ENCODE assay signal across 21 cellular contexts in the genomic region with DNA sequence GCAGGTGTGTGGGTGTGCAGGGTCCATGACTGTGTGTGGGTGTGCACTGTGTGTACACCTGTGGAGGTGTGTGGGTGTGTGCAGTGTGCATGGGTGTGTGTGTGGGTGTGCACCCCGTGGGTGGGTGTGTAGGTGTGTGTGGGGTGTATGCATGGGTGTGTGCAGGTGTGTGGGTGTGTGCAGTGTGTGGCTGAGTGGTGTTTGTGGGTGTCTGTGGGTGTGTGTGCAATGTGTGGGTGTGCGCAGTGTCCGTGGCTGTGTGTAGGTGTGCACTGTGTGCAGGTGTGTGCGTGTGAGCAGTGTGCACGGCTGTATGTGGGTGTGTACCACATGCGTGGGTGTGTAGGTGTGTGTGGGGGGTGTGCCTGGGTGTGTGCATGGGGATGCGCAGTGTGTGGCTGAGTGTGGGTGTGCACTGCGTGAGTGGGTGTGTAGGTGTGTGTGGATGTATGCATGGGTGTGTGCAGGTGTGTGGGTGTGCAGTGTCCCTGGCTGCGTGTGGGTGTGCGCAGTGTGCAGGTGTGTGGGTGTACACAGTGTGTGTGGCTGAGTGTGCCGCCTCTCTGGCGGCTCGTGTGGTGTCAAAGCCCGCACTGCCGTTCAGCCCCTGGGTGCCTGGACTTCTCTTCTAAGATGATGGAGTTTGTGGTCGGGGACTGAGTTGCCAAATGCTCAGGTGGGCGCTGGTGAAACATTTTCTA.
DNase-seq lines count a peak whose midpoint lies in the region; ATAC-seq and TF ChIP-seq lines count a peak whose summit lies in the region.
"Had no signal": no experiment of that assay in that cellular context is flagged by ENCODE, and none has a peak within 500 bp of the region (broad histone marks: within the 10 kb centered on the region; RNA-seq: fewer than 3 reads in every experiment).

No MANE protein-coding gene starts in this region.

- no peak overlapping the region for H3K4me2 ChIP-seq in DND-41 (ENCODE audit: insufficient read depth, low read length)

- ATAC-seq in DND-41 (ENCODE audit: insufficient read depth, low read depth), result 0 out of 3 replicates have a peak, but pooled peaks have one; percentile 12
- ATAC-seq in left lung, result no peak
- ATAC-seq in CD8-positive, alpha-beta T cell, result no peak
- ATAC-seq: SK-N-SH treated with all-trans-retinoic acid at 6 μM for 48 hours had no signal

- H3K27ac ChIP-seq in DND-41 (ENCODE audit: low read length) (no peak overlapping the region), left lung (no peak overlapping the region)
- no peak overlapping the region for H3K27ac ChIP-seq in CD8-positive, alpha-beta T cell (ENCODE audit: low read depth, low read length)
- H3K27ac ChIP-seq: dorsolateral prefrontal cortex, skin epidermis had no signal

- no peaks in the 10 kb centered on the region for H3K36me3 Mint-ChIP-seq in CD8-positive, alpha-beta T cell
- H3K36me3 Mint-ChIP-seq: natural killer cell had no signal

- H3K36me3 ChIP-seq in DND-41 (ENCODE audit: insufficient read depth, low read length) (peaks cover 90% of the 10 kb centered on the region), left lung (peaks cover 0 to 6% of the 10 kb centered on the region in 2 donors)
- no peaks in the 10 kb centered on the region for H3K36me3 ChIP-seq in CD8-positive, alpha-beta T cell (ENCODE audit: insufficient read depth, low read length)

- DNase-seq in DND-41 (no peak), NB4 (ENCODE audit: low read depth) (no peak), left lung (peak; percentile 9 to 55), posterior vena cava (ENCODE audit: low spot score) (peak; percentile 64), NCI-H1105 treated with DMSO at 0.1 percent for 48 hours (lab: John Stamatoyannopoulos, UW) (no peak), retina (no peak), DMS153 treated with DMSO at 0.1 percent for 48 hours (lab: John Stamatoyannopoulos, UW; ENCODE audit: unreplicated experiment) (no peak)
- DNase-seq in CD8-positive, alpha-beta T cell, result no peak
- DNase-seq: activated gamma-delta T cell treated with Interleukin-2 at 50 U/mL for 16 hours; central memory CD4-positive, alpha-beta T cell; COR-L47; H9; natural killer cell; NCI-H1105; NCI-H2107; NCI-H510A; T-helper 9 cell had no signal

- POLR2A ChIA-PET in CD8-positive, alpha-beta T cell (lab: Charles Lee), result no interaction called here

- intact Hi-C loops in left lung (cut with DNase I) (no loop called here), posterior vena cava (cut with DNase I) (no loop called here)
- intact Hi-C loops in CD8-positive, alpha-beta T cell (cut with DNase I, micrococcal nuclease), result no loop called here

- H3K4me3 ChIP-seq in DND-41 (ENCODE audit: low read depth in 1 of 2, low read length in 2 of 2), result no peak overlapping the region
- H3K4me3 ChIP-seq in NB4 (ENCODE audit: low read depth, low read length), result no peak overlapping the region
- H3K4me3 ChIP-seq in left lung, result no peak overlapping the region
- H3K4me3 ChIP-seq in CD8-positive, alpha-beta T cell (ENCODE audit: low read depth, low read length), result no peak overlapping the region
- H3K4me3 ChIP-seq: dorsolateral prefrontal cortex, skin epidermis had no signal

- H2AFZ ChIP-seq in DND-41 (ENCODE audit: low read depth, low read length), result no peak overlapping the region

- H3K4me1 Mint-ChIP-seq in CD8-positive, alpha-beta T cell (ENCODE audit: low read depth), result peaks cover 3% of the 10 kb centered on the region

- 0 out of 2 replicates have a peak, but pooled peaks cover 3% of the 10 kb centered on the region for H4K20me1 ChIP-seq in DND-41 (ENCODE audit: insufficient read depth, low read length)

- no peaks in the 10 kb centered on the region for H3K9me3 Mint-ChIP-seq in CD8-positive, alpha-beta T cell
- H3K9me3 Mint-ChIP-seq: natural killer cell had no signal

- TF ChIP-seq CTCF in DND-41 (IDR thresholded peaks at IDR 0.05; ENCODE audit: borderline replicate concordance, extremely low read depth, low read length, poor library complexity, severe bottlenecking) (no peak), NB4 (IDR thresholded peaks at IDR 0.05; ENCODE audit: low read depth, low read length) (no peak), left lung (IDR thresholded peaks at IDR 0.05) (no peak)
- TF ChIP-seq CTCF in CD8-positive, alpha-beta T cell (IDR thresholded peaks at IDR 0.05), result no peak

- H3K27ac Mint-ChIP-seq in CD8-positive, alpha-beta T cell, result no peak overlapping the region
- H3K27ac Mint-ChIP-seq: memory B cell, natural killer cell had no signal

- TF ChIP-seq POLR2A in NB4 (IDR thresholded peaks at IDR 0.05; ENCODE audit: extremely low read depth, insufficient read length), result peak; percentile 27

- no peak overlapping the region for H3K9ac ChIP-seq in DND-41 (ENCODE audit: low read depth, low read length)

- H3K27me3 Mint-ChIP-seq in CD8-positive, alpha-beta T cell (ENCODE audit: low read depth), result peaks cover 2% of the 10 kb centered on the region
- H3K27me3 Mint-ChIP-seq: memory B cell had no signal

- H3K4me3 Mint-ChIP-seq in CD8-positive, alpha-beta T cell, result no peak overlapping the region
- H3K4me3 Mint-ChIP-seq: H9, memory B cell, natural killer cell had no signal

- H3K79me2 ChIP-seq in DND-41 (ENCODE audit: insufficient read depth, low read length), result no peaks in the 10 kb centered on the region

- H3K27me3 ChIP-seq in DND-41 (ENCODE audit: insufficient read depth, low read length, poor library complexity) (no peaks in the 10 kb centered on the region), left lung (no peaks in the 10 kb centered on the region)
- no peaks in the 10 kb centered on the region for H3K27me3 ChIP-seq in CD8-positive, alpha-beta T cell (ENCODE audit: insufficient read depth, low read length)
- H3K27me3 ChIP-seq: dorsolateral prefrontal cortex had no signal

- H3K4me1 ChIP-seq in DND-41 (ENCODE audit: insufficient read depth, low read length) (no peaks in the 10 kb centered on the region), left lung (no peaks in the 10 kb centered on the region)
- no peaks in the 10 kb centered on the region for H3K4me1 ChIP-seq in CD8-positive, alpha-beta T cell (ENCODE audit: insufficient read depth, low read length)

- CTCF ChIA-PET in CD8-positive, alpha-beta T cell (lab: Charles Lee), result no interaction called here

- H3K9me3 ChIP-seq in DND-41 (ENCODE audit: insufficient read depth, low read length, severe bottlenecking) (no peaks in the 10 kb centered on the region), left lung (no peaks in the 10 kb centered on the region)
- H3K9me3 ChIP-seq in CD8-positive, alpha-beta T cell (ENCODE audit: low read length), result no peaks in the 10 kb centered on the region

Comparison
In these comparisons a context has a peak if more than half of its experiments do, and no peak if none do; other contexts are left out.
1. DNase-seq: peak in left lung (2 of 2) and posterior vena cava (single experiment); none in DND-41 (single experiment), NB4 (single experiment), CD8-positive, alpha-beta T cell (0 of 7), NCI-H1105 treated with DMSO at 0.1 percent for 48 hours (single experiment), retina (single experiment) and DMS153 treated with DMSO at 0.1 percent for 48 hours (single experiment).